Comparison of ENCODE assay signal across 20 cellular contexts in genomic region chr20:57557926-57558613, GRCh38. TPM values are rescaled to one million over a fixed set of nuclear protein-coding genes. Genes with fewer than 3 reads are reported as not detected.
DNase-seq lines count a peak whose midpoint lies in the region; TF ChIP-seq lines count a peak whose summit lies in the region.
"Had no signal": no experiment of that assay in that cellular context is flagged by ENCODE, and none has a peak within 500 bp of the region (broad histone marks: within the 10 kb centered on the region; RNA-seq: fewer than 3 reads in every experiment).

No MANE protein-coding gene starts in this region.

- TF ChIP-seq POLR2A in transverse colon (IDR thresholded peaks at IDR 0.05), result no peak

- in situ Hi-C loops in transverse colon (cut with MboI; ENCODE audit: low pct_ligation_motif_present in 1 of 4, low pct_unique_long_range_greater_than_20kb in 1 of 4, low sequenced_read_pairs in 3 of 4), result no loop called here

- no peak for TF ChIP-seq RAD21 in liver (IDR thresholded peaks at IDR 0.05)

- peak overlapping the region; percentile 46 for H3K4me3 Mint-ChIP-seq in Calu3 (ENCODE audit: low read depth, unreplicated experiment)
- H3K4me3 Mint-ChIP-seq: CD14-positive monocyte; CD4-positive, alpha-beta memory T cell had no signal

- TF ChIP-seq CTCF in Calu3 (IDR thresholded peaks at IDR 0.05; ENCODE audit: unreplicated experiment), result no peak
- TF ChIP-seq CTCF in colonic mucosa (IDR thresholded peaks at IDR 0.05), result no peak
- TF ChIP-seq CTCF in liver (IDR thresholded peaks at IDR 0.05; ENCODE audit: low read depth, low read length, missing input control), result no peak
- TF ChIP-seq CTCF in transverse colon (IDR thresholded peaks at IDR 0.05), result no peak

- peaks cover 2% of the 10 kb centered on the region for H3K9me3 Mint-ChIP-seq in Calu3 (ENCODE audit: low read depth, unreplicated experiment)
- H3K9me3 Mint-ChIP-seq: CD14-positive monocyte; CD4-positive, alpha-beta memory T cell had no signal

- WGBS in liver, result 38% methylated on average over 9 of the region's 9 CpGs
- 64 to 67% methylated on average over 8 to 9 of the region's 9 CpGs for WGBS in transverse colon (ENCODE audit: low coverage in 1 of 2), 2 donors

- peaks cover 11% of the 10 kb centered on the region for H3K36me3 Mint-ChIP-seq in Calu3 (ENCODE audit: insufficient read depth, unreplicated experiment)
- H3K36me3 Mint-ChIP-seq: CD14-positive monocyte; CD4-positive, alpha-beta memory T cell had no signal

- H3K27ac ChIP-seq in colonic mucosa (peak overlapping the region; percentile 81), liver (ENCODE audit: low read depth in 1 of 2, low read length in 2 of 2) (peak overlapping the region; percentile 89 to 92), transverse colon (peak overlapping the region; percentile 73 to 91 (median 84))
- H3K27ac ChIP-seq: GM23248 had no signal

- H3K27me3 Mint-ChIP-seq in Calu3 (ENCODE audit: unreplicated experiment), result peaks cover 77% of the 10 kb centered on the region

- no peak for TF ChIP-seq EP300 in transverse colon (IDR thresholded peaks at IDR 0.05; ENCODE audit: low read depth)

- peak overlapping the region; percentile 21 for H3K27ac Mint-ChIP-seq in Calu3 (ENCODE audit: unreplicated experiment)
- H3K27ac Mint-ChIP-seq: CD4-positive, alpha-beta memory T cell had no signal

- H3K36me3 ChIP-seq in colonic mucosa (no peaks in the 10 kb centered on the region), liver (ENCODE audit: control insufficient read depth in 4 of 4, insufficient read depth in 3 of 4, low read depth in 1 of 4, low read length in 3 of 4) (no peaks in the 10 kb centered on the region), transverse colon (peaks cover 0 to 5% (median 0%) of the 10 kb centered on the region in 4 donors)
- H3K36me3 ChIP-seq: BE2C, HAP-1 had no signal

- BruUV-seq in Calu3 (replicated peaks; lab: Mats Ljungman, UMichigan), result no TSS peak

- H3K27me3 ChIP-seq in colonic mucosa, result peaks cover 3% of the 10 kb centered on the region
- H3K27me3 ChIP-seq in liver (ENCODE audit: control insufficient read depth in 4 of 4, insufficient read depth in 4 of 4, low read length in 3 of 4), result no peaks in the 10 kb centered on the region
- no peaks in the 10 kb centered on the region for H3K27me3 ChIP-seq in transverse colon

- H3K9ac ChIP-seq in colonic mucosa (ENCODE audit: low read depth in 2 of 2, low read length in 2 of 2) (peak overlapping the region in 1 of 2 donors; percentile 53), liver (ENCODE audit: low read depth in 1 of 2, low read length in 2 of 2) (peak overlapping the region; percentile 43 to 83)
- H3K9ac ChIP-seq: GM23248 had no signal

- peaks cover 38% of the 10 kb centered on the region for H3K4me1 Mint-ChIP-seq in Calu3 (ENCODE audit: low read depth, unreplicated experiment)
- H3K4me1 Mint-ChIP-seq: CD14-positive monocyte; CD4-positive, alpha-beta memory T cell had no signal

- intact Hi-C loops in Calu3 (cut with micrococcal nuclease; ENCODE audit: unreplicated experiment), result no loop called here
- intact Hi-C loops in colonic mucosa (cut with DNase I), result no loop called here
- intact Hi-C loops in transverse colon (cut with DNase I; ENCODE audit: low total_unique reads), result no loop called here

- H3K4me1 ChIP-seq in colonic mucosa, result no peaks in the 10 kb centered on the region
- H3K4me1 ChIP-seq in liver (ENCODE audit: control insufficient read depth in 4 of 4, insufficient read depth in 4 of 4, low read length in 3 of 4), result peaks cover 9 to 72% (median 40%) of the 10 kb centered on the region in 4 donors
- H3K4me1 ChIP-seq in transverse colon, result peaks cover 7 to 26% (median 24%) of the 10 kb centered on the region in 4 donors
- H3K4me1 ChIP-seq: HAP-1 had no signal

- CTCF ChIA-PET in Calu3 (lab: Charles Lee), result interaction anchor here (0.8 to 1.5 kb wide), 3 partner anchors 10 to 36 kb away, joined by 3 to 5 read pairs (median 3); no protein-coding TSS in a partner anchor

- DNase-seq in Calu3 (peak; percentile 47), colonic mucosa (no peak), transverse colon (no peak), anterior cingulate cortex (lab: John Stamatoyannopoulos, UW) (no peak), mucosa of gallbladder (ENCODE audit: low spot score) (no peak)
- no peak for DNase-seq in stimulated activated CD4-positive, alpha-beta T cell treated with anti-CD3 and anti-CD28 coated beads, Interleukin-1b, Interleukin-23, amount 100 ng/mL, for 48 hours
- DNase-seq: ACHN; BE2C; CD4-positive, alpha-beta memory T cell; DMS53; DND-41; EL; GM23248; IMR-90; KG1 had no signal

- H3K9me3 ChIP-seq in colonic mucosa, result no peaks in the 10 kb centered on the region
- H3K9me3 ChIP-seq in liver (ENCODE audit: control insufficient read depth in 4 of 4, low read length in 3 of 4), result no peaks in the 10 kb centered on the region
- no peaks in the 10 kb centered on the region for H3K9me3 ChIP-seq in transverse colon
- H3K9me3 ChIP-seq: BE2C, HAP-1 had no signal

- H3K4me3 ChIP-seq in colonic mucosa, result no peak overlapping the region
- H3K4me3 ChIP-seq in liver (ENCODE audit: low read depth in 1 of 3, low read length in 3 of 3), result peak overlapping the region in 1 of 3 donors; percentile 1
- H3K4me3 ChIP-seq in transverse colon, result no peak overlapping the region
- H3K4me3 ChIP-seq: GM23248, HAP-1 had no signal

TF ChIP-seq in liver, 16 proteins besides CTCF, POLR2A, EP300 and RAD21:
- TF ChIP-seq YY1 (IDR thresholded peaks at IDR 0.05) (peak; percentile 18), EGR1 (IDR thresholded peaks at IDR 0.05; ENCODE audit: low read depth in 2 of 2) (no peak)

RNA-seq across cellular contexts. Expression of gene PCK1, which starts 2.8 kb away (rescaled TPM):
- total RNA-seq in Calu3 (2022), result 0.12 and 0.19 TPM in 2 replicates
- 100 to 1,000 TPM; 272 TPM for total RNA-seq in colonic mucosa
- total RNA-seq in liver, result 100 to 1,000 TPM in 1 of 2 donors, 1 to 10 TPM in 1; 8.9 to 532 TPM
- 100 to 1,000 TPM; 265 to 363 TPM for polyA plus RNA-seq in liver
- 100 to 1,000 TPM; 395 to 794 (median 739) TPM for total RNA-seq in transverse colon
- total RNA-seq in mucosa of gallbladder, result 27.0 TPM
- total RNA-seq: CD4-positive, alpha-beta memory T cell; G401; GM23248; IMR-90 had no signal
- polyA plus RNA-seq: CD14-positive monocyte; CD4-positive, alpha-beta memory T cell; GM23248; IMR-90 had no signal

RNA-seq across cellular contexts. Expression of gene CTCFL, which starts 33.1 kb away (rescaled TPM):
- total RNA-seq in Calu3 (2022), result not detected in 2 replicates
- total RNA-seq in colonic mucosa, result under 1 TPM in 1 of 2 donors, not detected in 1; 0.47 TPM
- total RNA-seq in liver, result under 1 TPM; 0.05 to 0.08 TPM
- under 1 TPM in 1 of 2 donors, not detected in 1; 0.08 TPM for polyA plus RNA-seq in liver
- total RNA-seq in transverse colon, result under 1 TPM in 1 of 4 donors, not detected in 3; 0.14 TPM
- total RNA-seq in mucosa of gallbladder, result 0.17 TPM
- total RNA-seq: CD4-positive, alpha-beta memory T cell; GM23248; H4; IMR-90 had no signal
- polyA plus RNA-seq: CD14-positive monocyte; CD4-positive, alpha-beta memory T cell; GM23248; IMR-90 had no signal
